In the genomic region with DNA sequence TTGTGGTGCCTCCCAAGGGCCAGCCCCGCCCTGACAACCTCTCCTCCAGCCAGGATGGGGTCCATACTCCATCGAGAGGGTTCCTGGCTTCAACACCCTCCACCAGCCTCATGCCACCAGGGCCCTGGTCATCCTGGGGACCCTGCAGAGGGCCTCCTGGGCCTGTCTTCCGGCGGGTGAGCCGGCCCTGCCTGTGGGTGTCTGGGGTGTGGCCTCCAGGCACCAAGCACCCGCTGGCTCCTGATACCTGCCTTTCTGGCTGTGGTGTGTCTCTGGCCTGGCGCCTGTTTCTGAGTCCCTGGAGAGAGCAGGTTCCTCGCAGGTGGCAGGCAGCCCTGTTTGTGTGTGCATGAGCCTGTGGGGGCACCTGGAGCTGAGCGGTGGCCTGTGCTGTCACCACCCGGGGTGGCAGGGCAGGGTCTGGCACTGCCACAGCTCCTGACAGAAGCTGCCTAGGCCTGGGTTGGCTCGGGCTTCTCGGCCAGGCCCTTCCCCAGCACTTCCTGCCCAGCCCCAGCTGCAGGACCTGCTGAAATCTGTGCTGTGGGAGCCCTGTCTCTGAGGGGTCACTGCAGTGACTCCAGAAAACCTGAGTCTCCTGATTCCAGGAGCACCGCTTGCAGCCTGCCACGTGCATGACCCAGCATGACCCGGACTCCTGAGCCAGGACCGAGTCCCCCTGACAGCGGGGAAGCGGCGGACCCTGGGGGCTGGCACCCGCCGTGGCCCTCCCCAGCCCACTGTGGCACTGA, we compare ENCODE assay signal across 1 cellular context.
TF ChIP-seq lines count a peak whose summit lies in the region.

No MANE protein-coding gene starts in this region.

TF ChIP-seq in GM12878, 131 proteins besides CTCF, POLR2A, EP300 and RAD21:
- TF ChIP-seq CHD4 (IDR thresholded peaks at IDR 0.05) (no peak), FOS (IDR thresholded peaks at IDR 0.05; ENCODE audit: borderline replicate concordance, extremely low read depth, insufficient read length) (no peak), WRNIP1 (IDR thresholded peaks at IDR 0.05; ENCODE audit: borderline replicate concordance, low read depth, low read length) (no peak)
